In genomic region chr20:49318430-49319203, GRCh38 we compare ENCODE assay signal across 9 cellular contexts. TPM values are rescaled to one million over a fixed set of nuclear protein-coding genes. Genes with fewer than 3 reads are reported as not detected.
DNase-seq lines count a peak whose midpoint lies in the region; ATAC-seq and TF ChIP-seq lines count a peak whose summit lies in the region.
"Had no signal": no experiment of that assay in that cellular context is flagged by ENCODE, and none has a peak within 500 bp of the region (broad histone marks: within the 10 kb centered on the region; RNA-seq: fewer than 3 reads in every experiment).

No MANE protein-coding gene starts in this region.

- H3K79me1 ChIP-seq in mesendoderm (ENCODE audit: low read length), result no peaks in the 10 kb centered on the region

- H3K9ac ChIP-seq in mesendoderm (ENCODE audit: low read length), result peak overlapping the region; percentile 64
- H3K9ac ChIP-seq in Karpas-422 (ENCODE audit: low read length), result no peak overlapping the region

- H2BK120ac ChIP-seq in mesendoderm (ENCODE audit: low read depth, low read length), result no peak overlapping the region

- DNase-seq in activated naive CD4-positive, alpha-beta T cell treated with anti-CD3 and anti-CD28 coated beads for 36 hours, result peak; percentile 28
- no peak for DNase-seq in activated naive CD4-positive, alpha-beta T cell treated with anti-CD3 and anti-CD28 coated beads, Interleukin-2, amount 50 U/mL, for 16 hours
- DNase-seq in central memory CD4-positive, alpha-beta T cell, result peak; percentile 9
- DNase-seq in mesendoderm (peak; percentile 21), uterus (no peak), NCI-H2029 treated with DMSO at 0.1 percent for 48 hours (lab: John Stamatoyannopoulos, UW) (no peak), Karpas-422 (no peak)
- DNase-seq: transverse colon had no signal

- H3K79me2 ChIP-seq in mesendoderm (ENCODE audit: control insufficient read depth, insufficient read depth, low read length), result no peaks in the 10 kb centered on the region
- no peaks in the 10 kb centered on the region for H3K79me2 ChIP-seq in Karpas-422 (ENCODE audit: low read length)

- H4K5ac ChIP-seq in mesendoderm (ENCODE audit: low read length), result no peak overlapping the region

- H2AK5ac ChIP-seq in mesendoderm (ENCODE audit: low read length), result no peak overlapping the region

- TF ChIP-seq POLR2A in uterus (IDR thresholded peaks at IDR 0.05), result no peak

- no peak overlapping the region for H3K27ac ChIP-seq in mesendoderm (ENCODE audit: low read depth, low read length)
- no peak overlapping the region for H3K27ac ChIP-seq in uterus
- H3K27ac ChIP-seq in Karpas-422 (ENCODE audit: low read length), result no peak overlapping the region
- H3K27ac ChIP-seq: transverse colon had no signal

- no peak overlapping the region for H2BK15ac ChIP-seq in mesendoderm (replicated peaks; ENCODE audit: low read depth)

- no peak overlapping the region for H3K4ac ChIP-seq in mesendoderm (ENCODE audit: low read depth, low read length)

- H3K4me2 ChIP-seq in mesendoderm (ENCODE audit: low read length), result peak overlapping the region; percentile 94
- no peak overlapping the region for H3K4me2 ChIP-seq in Karpas-422 (ENCODE audit: low read depth, low read length, poor library complexity, severe bottlenecking)

- H3K36me3 ChIP-seq in mesendoderm (ENCODE audit: control insufficient read depth, insufficient read depth, low read length), result no peaks in the 10 kb centered on the region
- H3K36me3 ChIP-seq in uterus, result no peaks in the 10 kb centered on the region
- no peaks in the 10 kb centered on the region for H3K36me3 ChIP-seq in Karpas-422 (ENCODE audit: insufficient read depth, low read length)
- H3K36me3 ChIP-seq: transverse colon had no signal

- intact Hi-C loops in activated naive CD4-positive, alpha-beta T cell treated with anti-CD3 and anti-CD28 coated beads for 36 hours (cut with micrococcal nuclease), result no loop called here
- intact Hi-C loops in uterus (cut with DNase I; ENCODE audit: low total_unique reads), result no loop called here

- no peak overlapping the region for H3K18ac ChIP-seq in mesendoderm (ENCODE audit: low read length)

- no peak overlapping the region for H2AFZ ChIP-seq in Karpas-422 (ENCODE audit: low read length)

- H3K27ac Mint-ChIP-seq in activated naive CD4-positive, alpha-beta T cell treated with anti-CD3 and anti-CD28 coated beads for 36 hours, result no peak overlapping the region

- no peaks in the 10 kb centered on the region for H4K20me1 ChIP-seq in Karpas-422 (ENCODE audit: insufficient read depth, low read depth, low read length)

- H3K4me1 ChIP-seq in mesendoderm (ENCODE audit: control insufficient read depth, low read depth, low read length) (peaks cover 2% of the 10 kb centered on the region), uterus (no peaks in the 10 kb centered on the region), Karpas-422 (ENCODE audit: low read length) (no peaks in the 10 kb centered on the region)

- peak overlapping the region; percentile 73 for H3K4me3 Mint-ChIP-seq in activated naive CD4-positive, alpha-beta T cell treated with anti-CD3 and anti-CD28 coated beads for 36 hours

- H3K27me3 ChIP-seq in mesendoderm (ENCODE audit: insufficient read depth, low read length, poor library complexity) (peaks cover 13% of the 10 kb centered on the region), uterus (peaks cover 6 to 7% of the 10 kb centered on the region in 2 donors), Karpas-422 (ENCODE audit: low read length) (no peaks in the 10 kb centered on the region)

- CTCF ChIA-PET in activated naive CD4-positive, alpha-beta T cell treated with anti-CD3 and anti-CD28 coated beads for 36 hours (lab: Charles Lee), result interaction anchor here (0.6 to 3.5 kb wide), 2 partner anchors 74 to 380 kb away, joined by 4 to 16 read pairs; no protein-coding TSS in a partner anchor

- TF ChIP-seq CTCF in uterus (IDR thresholded peaks at IDR 0.05), result no peak

- H4K8ac ChIP-seq in mesendoderm (ENCODE audit: low read depth, low read length), result no peak overlapping the region

- peak overlapping the region; percentile 94 for H3K23ac ChIP-seq in mesendoderm (ENCODE audit: low read length)

- no peak for ATAC-seq in HG02885 (IDR thresholded peaks at IDR 0.05; ENCODE audit: poor library complexity, unreplicated experiment)

- peaks cover 50% of the 10 kb centered on the region for H3K27me3 Mint-ChIP-seq in activated naive CD4-positive, alpha-beta T cell treated with anti-CD3 and anti-CD28 coated beads for 36 hours (ENCODE audit: low read depth)

- H3K4me3 ChIP-seq in mesendoderm (ENCODE audit: low read length), result peak overlapping the region; percentile 42
- H3K4me3 ChIP-seq in uterus, result peak overlapping the region; percentile 6 to 12
- no peak overlapping the region for H3K4me3 ChIP-seq in Karpas-422 (ENCODE audit: low read length)

- H3K56ac ChIP-seq in mesendoderm (ENCODE audit: low read length), result peak overlapping the region; percentile 83

- H3K9me3 ChIP-seq in uterus (no peaks in the 10 kb centered on the region), Karpas-422 (ENCODE audit: low read length) (no peaks in the 10 kb centered on the region)
- H3K9me3 ChIP-seq: transverse colon had no signal

- H2BK5ac ChIP-seq in mesendoderm (ENCODE audit: low read length), result no peak overlapping the region

- peaks cover 18% of the 10 kb centered on the region for H3K4me1 Mint-ChIP-seq in activated naive CD4-positive, alpha-beta T cell treated with anti-CD3 and anti-CD28 coated beads for 36 hours (ENCODE audit: low read depth)

- H3K9me2 ChIP-seq in Karpas-422 (replicated peaks; ENCODE audit: insufficient read depth, low read length), result no peaks in the 10 kb centered on the region

- no peaks in the 10 kb centered on the region for H3K36me3 Mint-ChIP-seq in activated naive CD4-positive, alpha-beta T cell treated with anti-CD3 and anti-CD28 coated beads for 36 hours (ENCODE audit: low read depth)

- no peaks in the 10 kb centered on the region for H3K9me3 Mint-ChIP-seq in activated naive CD4-positive, alpha-beta T cell treated with anti-CD3 and anti-CD28 coated beads for 36 hours

- no CpG with 5 or more reads among the region's 70 CpGs for WGBS in mesendoderm (ENCODE audit: extremely low coverage, insufficient coverage, low lambda C conversion rate)

RNA-seq across cellular contexts. Expression of gene ZNFX1, which starts 40.8 kb away (rescaled TPM):
- total RNA-seq in activated naive CD4-positive, alpha-beta T cell treated with anti-CD3 and anti-CD28 coated beads for 36 hours, result 10 to 100 TPM; 18.2 to 19.0 TPM
- 6.2 TPM for polyA plus RNA-seq in mesendoderm (2013, experiment 1 of 2)
- polyA plus RNA-seq in mesendoderm (2013, experiment 2 of 2), result 6.1 TPM
- 10 to 100 TPM; 20.0 to 46.2 (median 26.3) TPM for total RNA-seq in uterus
- 21.7 and 22.2 TPM in 2 replicates for total RNA-seq in Karpas-422 (2014; rRNA removed; shearing (Covaris generic); ENCODE audit: low replicate concordance)

Comparison
In these comparisons a context has a peak if more than half of its experiments do, and no peak if none do; other contexts are left out.
1. DNase-seq: peak in activated naive CD4-positive, alpha-beta T cell treated with anti-CD3 and anti-CD28 coated beads for 36 hours (single experiment), central memory CD4-positive, alpha-beta T cell (single experiment) and mesendoderm (single experiment); none in activated naive CD4-positive, alpha-beta T cell treated with anti-CD3 and anti-CD28 coated beads, Interleukin-2, amount 50 U/mL, for 16 hours (single experiment), uterus (0 of 2), NCI-H2029 treated with DMSO at 0.1 percent for 48 hours (single experiment) and Karpas-422 (single experiment).